8 cellular contexts compared by ENCODE assay signal in genomic region chr16:20740901-20741491, GRCh38. TPM values are rescaled to one million over a fixed set of nuclear protein-coding genes. Genes with fewer than 3 reads are reported as not detected.
DNase-seq lines count a peak whose midpoint lies in the region; TF ChIP-seq lines count a peak whose summit lies in the region.

No MANE protein-coding gene starts in this region.

- TF ChIP-seq EP300 in suprapubic skin (IDR thresholded peaks at IDR 0.05), result no peak

- peaks cover 19% of the 10 kb centered on the region for H3K4me1 ChIP-seq in suprapubic skin

- H3K27me3 Mint-ChIP-seq in activated naive CD4-positive, alpha-beta T cell treated with anti-CD3 and anti-CD28 coated beads, Interleukin-2, amount 10 ng/mL, durations not matched to agents 7 days and 5 days, result no peaks in the 10 kb centered on the region

- H3K4me3 Mint-ChIP-seq in activated naive CD4-positive, alpha-beta T cell treated with anti-CD3 and anti-CD28 coated beads, Interleukin-2, amount 10 ng/mL, durations not matched to agents 7 days and 5 days, result peak overlapping the region; percentile 95

- WGBS in suprapubic skin, result under 1% methylated on average over 32 of the region's 34 CpGs

- TF ChIP-seq CTCF in suprapubic skin (IDR thresholded peaks at IDR 0.05), result no peak

- H3K4me3 ChIP-seq in MG63 (peak overlapping the region; percentile 99), SK-N-MC (peak overlapping the region; percentile 99), suprapubic skin (peak overlapping the region; percentile 81)

- peak overlapping the region; percentile 94 for H3K9ac ChIP-seq in SK-N-MC (ENCODE audit: insufficient read length)

- CTCF ChIA-PET in activated naive CD4-positive, alpha-beta T cell treated with anti-CD3 and anti-CD28 coated beads, Interleukin-2, amount 10 ng/mL, durations not matched to agents 7 days and 5 days (lab: Charles Lee), result interaction anchor here (0.9 to 1.3 kb wide), 4 partner anchors 10 to 42 kb away, joined by 3 to 6 read pairs (median 4); no protein-coding TSS in a partner anchor

- H3K36me3 ChIP-seq in MG63, result peaks cover 39% of the 10 kb centered on the region
- peaks cover 31% of the 10 kb centered on the region for H3K36me3 ChIP-seq in SK-N-MC (ENCODE audit: insufficient read depth, low read length)
- peaks cover 26% of the 10 kb centered on the region for H3K36me3 ChIP-seq in suprapubic skin

- no peak overlapping the region for H3K27ac ChIP-seq in SK-N-MC
- H3K27ac ChIP-seq in suprapubic skin, result peak overlapping the region; percentile 93

- no peak for TF ChIP-seq POLR2A in suprapubic skin (IDR thresholded peaks at IDR 0.05)

- peak overlapping the region; percentile 99 for H3K27ac Mint-ChIP-seq in activated naive CD4-positive, alpha-beta T cell treated with anti-CD3 and anti-CD28 coated beads, Interleukin-2, amount 10 ng/mL, durations not matched to agents 7 days and 5 days

- peaks cover 26% of the 10 kb centered on the region for H3K4me1 Mint-ChIP-seq in activated naive CD4-positive, alpha-beta T cell treated with anti-CD3 and anti-CD28 coated beads, Interleukin-2, amount 10 ng/mL, durations not matched to agents 7 days and 5 days

- DNase-seq in GDM1 (lab: John Stamatoyannopoulos, UW), result peak; percentile 74
- DNase-seq in HCEC 1CT, result peak; percentile 76
- peak; percentile 86 for DNase-seq in MG63
- no peak for DNase-seq in SK-N-MC (ENCODE audit: low read depth, low spot score)
- peak; percentile 95 for DNase-seq in activated naive CD4-positive, alpha-beta T cell treated with anti-CD3 and anti-CD28 coated beads, Interleukin-2, amount 10 ng/mL, durations not matched to agents 7 days and 5 days
- DNase-seq in globus pallidus (ENCODE audit: low spot score), result peak; percentile 82
- peak; percentile 79 for DNase-seq in occipital lobe (lab: John Stamatoyannopoulos, UW)
- DNase-seq in suprapubic skin (ENCODE audit: low spot score in 2 of 2), result peak; percentile 94 to 95

- no peaks in the 10 kb centered on the region for H3K27me3 ChIP-seq in MG63
- H3K27me3 ChIP-seq in suprapubic skin, result no peaks in the 10 kb centered on the region

- H3K36me3 Mint-ChIP-seq in activated naive CD4-positive, alpha-beta T cell treated with anti-CD3 and anti-CD28 coated beads, Interleukin-2, amount 10 ng/mL, durations not matched to agents 7 days and 5 days, result peaks cover 23% of the 10 kb centered on the region

- H3K9me3 ChIP-seq in MG63 (no peaks in the 10 kb centered on the region), SK-N-MC (ENCODE audit: low read depth, low read length) (no peaks in the 10 kb centered on the region), suprapubic skin (no peaks in the 10 kb centered on the region)

- no peaks in the 10 kb centered on the region for H3K9me3 Mint-ChIP-seq in activated naive CD4-positive, alpha-beta T cell treated with anti-CD3 and anti-CD28 coated beads, Interleukin-2, amount 10 ng/mL, durations not matched to agents 7 days and 5 days

RNA-seq across cellular contexts. Expression of gene THUMPD1, which starts 0.6 kb away (rescaled TPM):
- 37.5 and 37.9 TPM in 2 replicates for total RNA-seq in MG63 (2014; rRNA removed; shearing (Covaris generic); ENCODE audit: low replicate concordance)
- total RNA-seq in occipital lobe (94.1 TPM), suprapubic skin (10 to 100 TPM; 63.4 to 71.9 (median 64.1) TPM)

RNA-seq across cellular contexts. Expression of gene ACSM3, which starts 22.8 kb away (rescaled TPM):
- total RNA-seq in MG63 (2014; rRNA removed; shearing (Covaris generic); ENCODE audit: low replicate concordance), result 0.23 TPM in 1 of 2 replicates, not detected in the other
- total RNA-seq in occipital lobe, result 0.47 TPM
- 10 to 100 TPM in 3 of 4 donors, 1 to 10 TPM in 1; 5.2 to 11.7 (median 11.0) TPM for total RNA-seq in suprapubic skin

RNA-seq across cellular contexts. Expression of gene ACSM1, which starts 43.5 kb away (rescaled TPM):
- not detected in 2 replicates for total RNA-seq in MG63 (2014; rRNA removed; shearing (Covaris generic); ENCODE audit: low replicate concordance)
- total RNA-seq in occipital lobe (not detected), suprapubic skin (1 to 10 TPM in 2 of 4 donors, under 1 TPM in 2; 0.52 to 2.8 (median 1.1) TPM)
